Comparison of ENCODE assay signal across 8 cellular contexts in the genomic region with DNA sequence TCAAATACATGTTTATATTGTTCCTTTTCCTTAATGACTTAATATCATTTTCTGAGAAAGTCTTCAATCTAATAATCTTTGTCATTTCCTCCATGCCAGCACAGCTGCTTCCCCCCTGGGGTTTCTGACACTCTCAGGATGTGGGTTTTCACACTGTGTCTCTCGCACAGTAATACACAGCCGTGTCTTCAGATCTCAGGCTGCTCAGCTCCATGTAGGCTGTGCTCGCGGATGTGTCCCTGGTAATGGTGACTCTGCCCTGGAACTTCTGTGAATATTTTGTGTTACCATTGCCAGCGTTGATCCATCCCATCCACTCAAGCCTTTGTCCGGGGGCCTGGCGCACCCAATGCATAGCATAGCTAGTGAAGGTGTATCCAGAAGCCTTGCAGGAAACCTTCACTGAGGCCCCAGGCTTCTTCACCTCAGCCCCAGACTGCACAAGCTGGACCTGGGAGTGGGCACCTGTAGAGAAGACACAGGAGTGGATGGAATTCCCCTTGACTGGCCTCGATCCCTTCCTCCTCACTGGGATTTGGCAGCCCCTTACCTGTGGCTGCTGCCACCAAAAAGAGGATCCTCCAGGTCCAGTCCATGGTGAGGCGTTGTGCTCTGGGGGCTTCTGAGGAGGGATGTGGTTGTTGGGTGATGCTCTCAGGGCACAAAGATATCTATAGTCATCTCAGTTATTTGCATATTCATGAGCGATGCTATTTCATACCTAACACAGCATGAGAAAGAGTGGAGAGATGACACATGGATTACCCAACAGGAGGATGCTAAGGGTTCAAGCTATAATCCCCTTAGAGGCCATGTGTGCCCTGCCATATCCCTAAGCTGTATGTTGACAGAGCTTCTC.
DNase-seq lines count a peak whose midpoint lies in the region; ATAC-seq and TF ChIP-seq lines count a peak whose summit lies in the region.
"Not testable (repeated sequence)": the region's sequence is repeated elsewhere in the genome, so short reads cannot be mapped to it uniquely, and the experiment has no call there.

No MANE protein-coding gene starts in this region.

- ATAC-seq in DND-41 (ENCODE audit: insufficient read depth, low read depth) (peak; percentile 77), mucosa of descending colon (peak; percentile 53)
- peak; percentile 91 for ATAC-seq in stimulated activated naive CD8-positive, alpha-beta T cell treated with anti-CD3 and anti-CD28 coated beads, Interleukin-15, amount 100 ng/mL, for 72 hours

- H2AFZ ChIP-seq in DND-41 (ENCODE audit: low read depth, low read length): not testable (repeated sequence)

- H3K4me1 Mint-ChIP-seq in activated naive CD4-positive, alpha-beta T cell treated with anti-CD3 and anti-CD28 coated beads, Interleukin-2, amount 50 U/mL, for 24 hours: peaks cover 52% of the 10 kb centered on the region
- peaks cover 78% of the 10 kb centered on the region for H3K4me1 Mint-ChIP-seq in stimulated activated naive CD8-positive, alpha-beta T cell treated with anti-CD3 and anti-CD28 coated beads, Interleukin-15, amount 100 ng/mL, for 72 hours

- H3K27ac Mint-ChIP-seq in activated naive CD4-positive, alpha-beta T cell treated with anti-CD3 and anti-CD28 coated beads, Interleukin-2, amount 50 U/mL, for 24 hours: peak overlapping the region; percentile 92
- peak overlapping the region; percentile 96 to 98 for H3K27ac Mint-ChIP-seq in stimulated activated naive CD8-positive, alpha-beta T cell treated with anti-CD3 and anti-CD28 coated beads, Interleukin-15, amount 100 ng/mL, for 72 hours

- TF ChIP-seq CTCF in DND-41 (IDR thresholded peaks at IDR 0.05; ENCODE audit: borderline replicate concordance, extremely low read depth, low read length, poor library complexity, severe bottlenecking); mucosa of descending colon (IDR thresholded peaks at IDR 0.05): not testable (repeated sequence)

- not testable (repeated sequence) for H3K36me3 Mint-ChIP-seq in activated naive CD4-positive, alpha-beta T cell treated with anti-CD3 and anti-CD28 coated beads, Interleukin-2, amount 50 U/mL, for 24 hours

- intact Hi-C loops in mucosa of descending colon (cut with DNase I, micrococcal nuclease): not testable (repeated sequence)

- not testable (repeated sequence) for H4K20me1 ChIP-seq in DND-41 (ENCODE audit: insufficient read depth, low read length)

- H3K4me3 Mint-ChIP-seq in activated naive CD4-positive, alpha-beta T cell treated with anti-CD3 and anti-CD28 coated beads, Interleukin-2, amount 50 U/mL, for 24 hours: peak overlapping the region; percentile 88
- H3K4me3 Mint-ChIP-seq in stimulated activated naive CD8-positive, alpha-beta T cell treated with anti-CD3 and anti-CD28 coated beads, Interleukin-15, amount 100 ng/mL, for 72 hours: peak overlapping the region; percentile 87 to 89

- peak overlapping the region; percentile 67 for H3K4me2 ChIP-seq in DND-41 (ENCODE audit: insufficient read depth, low read length)

- DNase-seq in DND-41 (peak; percentile 93), activated T-cell treated with anti-CD3 and anti-CD28 coated beads for 4 hours (peak; percentile 62), mucosa of descending colon (peak in 1 of 3 donors; percentile 37)
- DNase-seq in NK-92 treated with Interleukin-12 subunit alpha and Interleukin-12 subunit beta, amount 100 ng/mL, for 24 hours (lab: John Stamatoyannopoulos, UW): peak; percentile 79
- DNase-seq in activated CD4-positive, alpha-beta T cell treated with anti-CD3 and anti-CD28 coated beads for 1 hour: peak; percentile 53
- DNase-seq in stimulated activated CD4-positive, alpha-beta T cell treated with anti-CD3 and anti-CD28 coated beads, Interleukin-4, amount 100 ng/mL, for 48 hours (ENCODE audit: low read depth in 2 of 2): peak; percentile 59 to 64
- peak; percentile 65 to 78 for DNase-seq in stimulated activated naive CD8-positive, alpha-beta T cell treated with anti-CD3 and anti-CD28 coated beads, Interleukin-15, amount 100 ng/mL, for 72 hours

- not testable (repeated sequence) for H3K9me3 ChIP-seq in DND-41 (ENCODE audit: insufficient read depth, low read length, severe bottlenecking); mucosa of descending colon

- not testable (repeated sequence) for H3K27me3 Mint-ChIP-seq in activated naive CD4-positive, alpha-beta T cell treated with anti-CD3 and anti-CD28 coated beads, Interleukin-2, amount 50 U/mL, for 24 hours; stimulated activated naive CD8-positive, alpha-beta T cell treated with anti-CD3 and anti-CD28 coated beads, Interleukin-15, amount 100 ng/mL, for 72 hours

- peak overlapping the region; percentile 97 for H3K27ac ChIP-seq in DND-41 (ENCODE audit: low read length)

- peak overlapping the region; percentile 19 to 63; a peak in 3 of 4 replicates for H3K4me3 ChIP-seq in DND-41 (ENCODE audit: low read depth in 1 of 2, low read length in 2 of 2)
- H3K4me3 ChIP-seq in mucosa of descending colon: not testable (repeated sequence)

- peaks cover 59% of the 10 kb centered on the region for H3K79me2 ChIP-seq in DND-41 (ENCODE audit: insufficient read depth, low read length)

- H3K9ac ChIP-seq in DND-41 (ENCODE audit: low read depth, low read length): peak overlapping the region; percentile 79

- peaks cover 84% of the 10 kb centered on the region for H3K4me1 ChIP-seq in DND-41 (ENCODE audit: insufficient read depth, low read length)
- H3K4me1 ChIP-seq in mucosa of descending colon (ENCODE audit: low read depth): not testable (repeated sequence)

- H3K9me3 Mint-ChIP-seq in activated naive CD4-positive, alpha-beta T cell treated with anti-CD3 and anti-CD28 coated beads, Interleukin-2, amount 50 U/mL, for 24 hours; stimulated activated naive CD8-positive, alpha-beta T cell treated with anti-CD3 and anti-CD28 coated beads, Interleukin-15, amount 100 ng/mL, for 72 hours: not testable (repeated sequence)

- peaks cover 11% of the 10 kb centered on the region for H3K36me3 ChIP-seq in DND-41 (ENCODE audit: insufficient read depth, low read length)
- not testable (repeated sequence) for H3K36me3 ChIP-seq in mucosa of descending colon (ENCODE audit: low read depth)

- not testable (repeated sequence) for H3K27me3 ChIP-seq in DND-41 (ENCODE audit: insufficient read depth, low read length, poor library complexity)
